In genomic region chr9:122307925-122308324, GRCh38 we compare ENCODE assay signal across 2 cellular contexts.
TF ChIP-seq lines count a peak whose summit lies in the region.

No MANE protein-coding gene starts in this region.

TF ChIP-seq in liver, 16 proteins besides CTCF, POLR2A, EP300 and RAD21:
- peak; percentile 91 for TF ChIP-seq NR2F2 (IDR thresholded peaks at IDR 0.05)
- no peak for TF ChIP-seq EGR1 (IDR thresholded peaks at IDR 0.05; ENCODE audit: low read depth in 2 of 2)

TF ChIP-seq in HepG2, 621 proteins besides CTCF, POLR2A, EP300 and RAD21:
- TF ChIP-seq ZBTB14 (CRISPR knock-in tag; IDR thresholded peaks at IDR 0.05) (no peak), REXO4 (CRISPR knock-in tag; IDR thresholded peaks at IDR 0.05; ENCODE audit: borderline replicate concordance) (no peak), ZNF207 (IDR thresholded peaks at IDR 0.05; ENCODE audit: borderline replicate concordance) (no peak), ZNF550 (CRISPR knock-in tag; IDR thresholded peaks at IDR 0.05; ENCODE audit: borderline replicate concordance) (no peak), ZNF260 (CRISPR knock-in tag; IDR thresholded peaks at IDR 0.05; ENCODE audit: borderline replicate concordance, low read depth) (no peak)
